In genomic region chr7:99379043-99379577, GRCh38 we compare ENCODE assay signal across 8 cellular contexts. TPM values are rescaled to one million over a fixed set of nuclear protein-coding genes. Genes with fewer than 3 reads are reported as not detected.
A peak's percentile ranks its signal among the peaks of the same experiment; 100 is the strongest.
DNase-seq lines count a peak whose midpoint lies in the region; ATAC-seq and TF ChIP-seq lines count a peak whose summit lies in the region.

No MANE protein-coding gene starts in this region.

- H2AFZ ChIP-seq in KMS-11 (ENCODE audit: low read depth): no peak overlapping the region

- H3K36me3 ChIP-seq in KMS-11 (ENCODE audit: insufficient read depth): peaks cover 5% of the 10 kb centered on the region; the same call in 1 of the 2 replicates
- H3K36me3 ChIP-seq in vagina: peaks cover 0 to 5% of the 10 kb centered on the region in 2 donors

- TF ChIP-seq CTCF in KMS-11 (conservative IDR thresholded peaks at IDR 0.05; ENCODE audit: low read depth, low read length) (no peak), vagina (IDR thresholded peaks at IDR 0.05) (peak in 1 of 3 experiments; percentile 19)

- TF ChIP-seq POLR2A in erythroblast (IDR thresholded peaks at IDR 0.05; ENCODE audit: low read length): no peak
- TF ChIP-seq POLR2A in vagina (IDR thresholded peaks at IDR 0.05): no peak

- H3K4me3 ChIP-seq in KMS-11 (IDR thresholded peaks at IDR 0.05; ENCODE audit: insufficient read depth, low read depth, low read length) (no peak overlapping the region), vagina (peak overlapping the region in 1 of 2 donors; percentile 1)

- peaks cover 70% of the 10 kb centered on the region for H3K4me1 ChIP-seq in KMS-11 (ENCODE audit: low read depth, poor library complexity, severe bottlenecking)
- H3K4me1 ChIP-seq in vagina: peaks cover 48% of the 10 kb centered on the region

- H3K27me3 ChIP-seq in KMS-11 (ENCODE audit: insufficient read depth, low read depth): no peaks in the 10 kb centered on the region
- H3K27me3 ChIP-seq in vagina: no peaks in the 10 kb centered on the region

- peak overlapping the region; percentile 85 for H3K27ac ChIP-seq in KMS-11
- H3K27ac ChIP-seq in vagina: peak overlapping the region; percentile 79

- peak overlapping the region; percentile 92 for H3K4me2 ChIP-seq in KMS-11

- peaks cover 84% of the 10 kb centered on the region for H3K79me2 ChIP-seq in KMS-11 (ENCODE audit: insufficient read depth, low read depth)

- H3K9me3 ChIP-seq in vagina: no peaks in the 10 kb centered on the region

- intact Hi-C loops in vagina (cut with DNase I): no loop called here

- in situ Hi-C loops in Caki2 (cut with HindIII; ENCODE audit: low pct_unique_long_range_greater_than_20kb, low sequenced_read_pairs): no loop called here

- H3K9me3 Mint-ChIP-seq in naive B cell: no peaks in the 10 kb centered on the region

- H3K36me3 Mint-ChIP-seq in naive B cell: peaks cover 0 to 5% of the 10 kb centered on the region in 2 donors

- H3K4me1 Mint-ChIP-seq in naive B cell: peaks cover 32 to 78% (median 59%) of the 10 kb centered on the region in 3 donors

- H3K27ac Mint-ChIP-seq in naive B cell: peak overlapping the region; percentile 94 to 99 (median 98)

- H3K4me3 Mint-ChIP-seq in naive B cell: peak overlapping the region; percentile 80 to 93 (median 86)

- H4K20me1 ChIP-seq in KMS-11 (ENCODE audit: insufficient read depth): no peaks in the 10 kb centered on the region

- DNase-seq in Caki2 (ENCODE audit: low read depth) (peak; percentile 81), erythroblast (lab: John Stamatoyannopoulos, UW) (peak; percentile 57 to 63), naive B cell (peak; percentile 47), vagina (ENCODE audit: extremely low spot score in 2 of 2) (no peak), SHP77 (lab: John Stamatoyannopoulos, UW) (no peak)
- peak; percentile 55 to 67 for DNase-seq in activated CD4-positive, alpha-beta T cell treated with anti-CD3 and anti-CD28 coated beads, Interleukin-2, amount 50 U/mL, for 48 hours

- H3K9ac ChIP-seq in KMS-11: no peak overlapping the region

- no peak for ATAC-seq in naive B cell (ENCODE audit: low read depth in 2 of 2)
- no peak for ATAC-seq in HG02678 (IDR thresholded peaks at IDR 0.05; ENCODE audit: unreplicated experiment)

- H3K27me3 Mint-ChIP-seq in naive B cell: no peaks in the 10 kb centered on the region

RNA-seq across cellular contexts. Expression of gene ARPC1B, which starts 4.6 kb away (rescaled TPM):
- 491 and 523 TPM in 2 replicates for total RNA-seq in Caki2 (2014; rRNA removed; shearing (Covaris generic); ENCODE audit: low replicate concordance)
- polyA plus RNA-seq in naive B cell (ENCODE audit: low read depth in 6 of 6): 100 to 1,000 TPM; 434 to 595 (median 483) TPM
- 114 TPM for total RNA-seq in vagina

RNA-seq across cellular contexts. Expression of gene PDAP1, which starts 29.3 kb away (rescaled TPM):
- 144 and 213 TPM in 2 replicates for total RNA-seq in Caki2 (2014; rRNA removed; shearing (Covaris generic); ENCODE audit: low replicate concordance)
- 10 to 100 TPM; 23.3 to 28.5 (median 25.7) TPM for polyA plus RNA-seq in naive B cell (ENCODE audit: low read depth in 6 of 6)
- total RNA-seq in vagina: 48.1 TPM

RNA-seq across cellular contexts. Expression of gene BUD31, which starts 29.7 kb away (rescaled TPM):
- total RNA-seq in Caki2 (2014; rRNA removed; shearing (Covaris generic); ENCODE audit: low replicate concordance): 73.2 and 100 TPM in 2 replicates
- 100 to 1,000 TPM; 129 to 201 (median 182) TPM for polyA plus RNA-seq in naive B cell (ENCODE audit: low read depth in 6 of 6)
- 52.3 TPM for total RNA-seq in vagina

RNA-seq across cellular contexts. Expression of gene ARPC1A, which starts 53.4 kb away (rescaled TPM):
- 125 and 179 TPM in 2 replicates for total RNA-seq in Caki2 (2014; rRNA removed; shearing (Covaris generic); ENCODE audit: low replicate concordance)
- 100 to 1,000 TPM in 2 of 6 donors, 10 to 100 TPM in 4; 49.5 to 109 (median 91.8) TPM for polyA plus RNA-seq in naive B cell (ENCODE audit: low read depth in 6 of 6)
- total RNA-seq in vagina: 106 TPM

RNA-seq across cellular contexts. Expression of gene PTCD1, which starts 59.5 kb away (rescaled TPM):
- 7.3 and 14.2 TPM in 2 replicates for total RNA-seq in Caki2 (2014; rRNA removed; shearing (Covaris generic); ENCODE audit: low replicate concordance)
- 1 to 10 TPM; 2.3 to 6.3 (median 3.5) TPM for polyA plus RNA-seq in naive B cell (ENCODE audit: low read depth in 6 of 6)
- 6.1 TPM for total RNA-seq in vagina

Comparison
In these comparisons a context has a peak if more than half of its experiments do, and no peak if none do; other contexts are left out.
1. DNase-seq: peak in Caki2 (single experiment), activated CD4-positive, alpha-beta T cell treated with anti-CD3 and anti-CD28 coated beads, Interleukin-2, amount 50 U/mL, for 48 hours (2 of 2), erythroblast (2 of 2) and naive B cell (single experiment); none in vagina (0 of 2) and SHP77 (0 of 2).